ENCODE assay signal across 25 cellular contexts in genomic region chr3:16739416-16740091, GRCh38.
A peak's percentile ranks its signal among the peaks of the same experiment; 100 is the strongest.
DNase-seq lines count a peak whose midpoint lies in the region; ATAC-seq, FAIRE-seq and TF ChIP-seq lines count a peak whose summit lies in the region.
"Had no signal": no experiment of that assay in that cellular context is flagged by ENCODE, and none has a peak within 500 bp of the region (broad histone marks: within the 10 kb centered on the region; RNA-seq: fewer than 3 reads in every experiment).

No MANE protein-coding gene starts in this region.

- H3K4me2 ChIP-seq in mammary epithelial cell (ENCODE audit: insufficient read depth, low read depth, low read length) (no peak overlapping the region), astrocyte (ENCODE audit: low read length) (peak overlapping the region; percentile 51)
- H3K4me2 ChIP-seq: BLaER1, KMS-11 had no signal

- peaks cover 12% of the 10 kb centered on the region for H3K4me1 ChIP-seq in mammary epithelial cell (ENCODE audit: insufficient read depth, low read length)
- peaks cover 7% of the 10 kb centered on the region for H3K4me1 ChIP-seq in astrocyte (ENCODE audit: insufficient read depth, low read length)
- H3K4me1 ChIP-seq in right cardiac atrium (ENCODE audit: control insufficient read depth, insufficient read depth, low read length) = no peaks in the 10 kb centered on the region
- H3K4me1 ChIP-seq: BLaER1, prostate gland, testis had no signal

- H4K20me1 ChIP-seq in mammary epithelial cell (ENCODE audit: insufficient read depth, low read length) (no peaks in the 10 kb centered on the region), astrocyte (ENCODE audit: insufficient read depth, low read length) (no peaks in the 10 kb centered on the region)
- H4K20me1 ChIP-seq: BLaER1 had no signal

- 62% methylated on average over 4 of the region's 4 CpGs for WGBS in mammary epithelial cell (ENCODE audit: low coverage, missing lambda C conversion rate)
- WGBS in right cardiac atrium = 78% methylated on average over 4 of the region's 4 CpGs

- H2AFZ ChIP-seq in mammary epithelial cell (ENCODE audit: low read depth, low read length) (no peak overlapping the region), astrocyte (ENCODE audit: low read depth, low read length) (peak overlapping the region; percentile 33)

- H3K27ac ChIP-seq in mammary epithelial cell (ENCODE audit: insufficient read depth, low read depth, low read length) = no peak overlapping the region
- peak overlapping the region; percentile 72 for H3K27ac ChIP-seq in astrocyte (ENCODE audit: low read depth, low read length)
- H3K27ac ChIP-seq in right cardiac atrium (ENCODE audit: low read length) = no peak overlapping the region
- H3K27ac ChIP-seq: BLaER1, dorsolateral prefrontal cortex, KMS-11, prostate gland, testis had no signal

- CTCF ChIA-PET in MCF 10A (lab: Yijun Ruan, JAX) = no interaction called here
- CTCF ChIA-PET in mammary epithelial cell (lab: Charles Lee; ENCODE audit: low non-redundant PET) = no interaction called here

- H3K27me3 Mint-ChIP-seq in MCF 10A (ENCODE audit: insufficient read depth, unreplicated experiment) (no peaks in the 10 kb centered on the region), astrocyte (ENCODE audit: low read depth, unreplicated experiment) (no peaks in the 10 kb centered on the region)
- H3K27me3 Mint-ChIP-seq: central memory CD8-positive, alpha-beta T cell had no signal

- H3K27me3 ChIP-seq in mammary epithelial cell (ENCODE audit: insufficient read depth, low read length) (no peaks in the 10 kb centered on the region), astrocyte (ENCODE audit: insufficient read depth, low read length) (no peaks in the 10 kb centered on the region), right cardiac atrium (ENCODE audit: control insufficient read depth, insufficient read depth) (no peaks in the 10 kb centered on the region)
- H3K27me3 ChIP-seq: BLaER1, dorsolateral prefrontal cortex, testis had no signal

- H3K79me2 ChIP-seq in mammary epithelial cell (ENCODE audit: insufficient read depth, low read length) (no peaks in the 10 kb centered on the region), astrocyte (ENCODE audit: insufficient read depth, low read length) (no peaks in the 10 kb centered on the region)

- H3K27ac Mint-ChIP-seq in MCF 10A (ENCODE audit: low read depth, unreplicated experiment) = peak overlapping the region; percentile 82
- H3K27ac Mint-ChIP-seq in astrocyte (ENCODE audit: unreplicated experiment) = no peak overlapping the region
- H3K27ac Mint-ChIP-seq: activated CD4-positive, alpha-beta memory T cell treated with anti-CD3 and anti-CD28 coated beads for 36 hours; stimulated activated memory B cell treated with anti-CD40 and anti-IgM and Interleukin-4, amounts not matched to agents 10 μg/mL and 1 μg/mL and 100 μg/mL, for 72 hours had no signal

- no peaks in the 10 kb centered on the region for H3K9me3 Mint-ChIP-seq in MCF 10A (ENCODE audit: unreplicated experiment)
- peaks cover 21% of the 10 kb centered on the region for H3K9me3 Mint-ChIP-seq in astrocyte (ENCODE audit: unreplicated experiment)
- H3K9me3 Mint-ChIP-seq: central memory CD8-positive, alpha-beta T cell had no signal

- dilution Hi-C loops in mammary epithelial cell (cut with HindIII; ENCODE audit: low sequenced_read_pairs) = no loop called here

- POLR2A ChIA-PET in MCF 10A (lab: Yijun Ruan, JAX) = no interaction called here

- ATAC-seq in right cardiac atrium (no peak), HG02588 (IDR thresholded peaks at IDR 0.05; ENCODE audit: unreplicated experiment) (no peak), GM19395 (IDR thresholded peaks at IDR 0.05; ENCODE audit: unreplicated experiment) (no peak)
- ATAC-seq: stimulated activated memory B cell treated with anti-CD40 and anti-IgM and Interleukin-4, amounts not matched to agents 10 μg/mL and 1 μg/mL and 100 μg/mL, for 72 hours had no signal

- TF ChIP-seq CTCF in MCF 10A (IDR thresholded peaks at IDR 0.05; ENCODE audit: unreplicated experiment) (no peak), mammary epithelial cell (conservative IDR thresholded peaks at IDR 0.05 in 1 of 2, IDR thresholded peaks at IDR 0.05 in 1 of 2; ENCODE audit: extremely low read depth in 1 of 2, insufficient read depth in 1 of 2, low read depth in 1 of 2, low read length in 2 of 2) (no peak), astrocyte (IDR thresholded peaks at IDR 0.05; ENCODE audit: insufficient read depth, low read depth, low read length) (no peak), fibroblast of pulmonary artery (IDR thresholded peaks at IDR 0.05; ENCODE audit: low read length, missing control alignments) (no peak)

- DNase-seq in MCF 10A (ENCODE audit: unreplicated experiment) (no peak), mammary epithelial cell (no peak), astrocyte (ENCODE audit: low read depth) (peak; percentile 80), fibroblast of pulmonary artery (ENCODE audit: low read depth) (peak; percentile 41), right cardiac atrium (no peak)
- no peak for DNase-seq in stimulated activated CD4-positive, alpha-beta T cell treated with anti-CD3 and anti-CD28 coated beads, Interleukin-15, amount 100 ng/mL, for 24 hours
- DNase-seq: 8988T; activated CD4-positive, alpha-beta memory T cell treated with anti-CD3 and anti-CD28 coated beads for 36 hours; activated effector memory CD4-positive, alpha-beta T cell treated with Interleukin-2 at 50 U/mL for 16 hours; COR-L47; dorsolateral prefrontal cortex; NCI-H1694; NCI-H774; stimulated activated CD4-positive, alpha-beta T cell treated with anti-CD3 and anti-CD28 coated beads, Interleukin-2, amount 100 ng/mL, for 24 hours; T-helper 9 cell; testis had no signal

- H3K36me3 ChIP-seq in mammary epithelial cell (ENCODE audit: insufficient read depth, low read length) = no peaks in the 10 kb centered on the region
- H3K36me3 ChIP-seq in astrocyte (ENCODE audit: insufficient read depth, low read length) = no peaks in the 10 kb centered on the region
- H3K36me3 ChIP-seq: BLaER1, prostate gland had no signal

- H3K4me3 Mint-ChIP-seq in MCF 10A (ENCODE audit: unreplicated experiment) = no peak overlapping the region
- H3K4me3 Mint-ChIP-seq in astrocyte (ENCODE audit: unreplicated experiment) = no peak overlapping the region
- H3K4me3 Mint-ChIP-seq: activated CD4-positive, alpha-beta memory T cell treated with anti-CD3 and anti-CD28 coated beads for 36 hours; central memory CD8-positive, alpha-beta T cell; stimulated activated memory B cell treated with anti-CD40 and anti-IgM and Interleukin-4, amounts not matched to agents 10 μg/mL and 1 μg/mL and 100 μg/mL, for 72 hours had no signal

- H3K9me3 ChIP-seq in mammary epithelial cell (replicated peaks; ENCODE audit: insufficient read depth, low read length) (peaks cover 10% of the 10 kb centered on the region), astrocyte (ENCODE audit: insufficient read depth, low read depth, low read length) (no peaks in the 10 kb centered on the region), right cardiac atrium (ENCODE audit: control insufficient read depth, low read length) (no peaks in the 10 kb centered on the region)
- H3K9me3 ChIP-seq: BLaER1, prostate gland, testis had no signal

- H3K9ac ChIP-seq in mammary epithelial cell (ENCODE audit: insufficient read depth, low read length) (no peak overlapping the region), astrocyte (ENCODE audit: low read length) (peak overlapping the region; percentile 9)
- H3K9ac ChIP-seq: BLaER1, KMS-11 had no signal

- H3K4me1 Mint-ChIP-seq in MCF 10A (ENCODE audit: insufficient read depth, unreplicated experiment) (peaks cover 21% of the 10 kb centered on the region), astrocyte (ENCODE audit: low read depth, unreplicated experiment) (peaks cover 12% of the 10 kb centered on the region)
- H3K4me1 Mint-ChIP-seq: central memory CD8-positive, alpha-beta T cell; stimulated activated memory B cell treated with anti-CD40 and anti-IgM and Interleukin-4, amounts not matched to agents 10 μg/mL and 1 μg/mL and 100 μg/mL, for 72 hours had no signal

- H3K36me3 Mint-ChIP-seq in MCF 10A (ENCODE audit: insufficient read depth, unreplicated experiment) = no peaks in the 10 kb centered on the region
- no peaks in the 10 kb centered on the region for H3K36me3 Mint-ChIP-seq in astrocyte (ENCODE audit: low read depth, unreplicated experiment)
- H3K36me3 Mint-ChIP-seq: stimulated activated memory B cell treated with anti-CD40 and anti-IgM and Interleukin-4, amounts not matched to agents 10 μg/mL and 1 μg/mL and 100 μg/mL, for 72 hours had no signal

- in situ Hi-C loops in mammary epithelial cell (cut with MboI; ENCODE audit: low sequenced_read_pairs in 2 of 2) = no loop called here

- H3K4me3 ChIP-seq in mammary epithelial cell (replicated peaks in 1 of 3; ENCODE audit: insufficient read depth in 1 of 3, low read depth in 2 of 3, low read length in 3 of 3) = no peak overlapping the region
- H3K4me3 ChIP-seq in astrocyte (ENCODE audit: insufficient read depth, low read depth, low read length) = no peak overlapping the region
- H3K4me3 ChIP-seq in fibroblast of pulmonary artery (replicated peaks; ENCODE audit: low read depth, low read length) = no peak overlapping the region
- no peak overlapping the region for H3K4me3 ChIP-seq in right cardiac atrium (ENCODE audit: low read length)
- H3K4me3 ChIP-seq: BLaER1, dorsolateral prefrontal cortex, lung, prostate gland, testis had no signal

- FAIRE-seq in astrocyte (lab: Jason Lieb, UNC) = peak; percentile 88
- FAIRE-seq: H54 had no signal

- intact Hi-C loops in MCF 10A (cut with micrococcal nuclease) (no loop called here), mammary epithelial cell (cut with micrococcal nuclease) (no loop called here), right cardiac atrium (cut with DNase I) (no loop called here)

- no TSS peak for BruUV-seq in MCF 10A (replicated peaks; lab: Mats Ljungman, UMichigan)
- no TSS peak for BruUV-seq in mammary epithelial cell (replicated peaks; lab: Mats Ljungman, UMichigan)

Comparison
In these comparisons a context has a peak if more than half of its experiments do, and no peak if none do; other contexts are left out.
1. DNase-seq: peak in astrocyte (single experiment) and fibroblast of pulmonary artery (single experiment); none in MCF 10A (single experiment), mammary epithelial cell (single experiment), right cardiac atrium (0 of 3) and stimulated activated CD4-positive, alpha-beta T cell treated with anti-CD3 and anti-CD28 coated beads, Interleukin-15, amount 100 ng/mL, for 24 hours (single experiment).